Comparison of ENCODE assay signal across 29 cellular contexts in genomic region chr15:83769411-83769960, GRCh38.
A peak's percentile ranks its signal among the peaks of the same experiment; 100 is the strongest.
DNase-seq lines count a peak whose midpoint lies in the region; ATAC-seq, FAIRE-seq and TF ChIP-seq lines count a peak whose summit lies in the region.
"Had no signal": no experiment of that assay in that cellular context is flagged by ENCODE, and none has a peak within 500 bp of the region (broad histone marks: within the 10 kb centered on the region; RNA-seq: fewer than 3 reads in every experiment).

No MANE protein-coding gene starts in this region.

- no peaks in the 10 kb centered on the region for H3K27me3 ChIP-seq in pancreas
- H3K27me3 ChIP-seq in esophagus squamous epithelium: no peaks in the 10 kb centered on the region
- H3K27me3 ChIP-seq: ascending aorta, esophagus muscularis mucosa, neural progenitor cell, suprapubic skin, upper lobe of left lung had no signal

- ATAC-seq in pancreas: peak in 3 of 4 donors; percentile 54 to 70 (median 60)
- ATAC-seq in HG03378 (IDR thresholded peaks at IDR 0.05; ENCODE audit: unreplicated experiment): no peak
- ATAC-seq: activated T-cell treated with anti-CD3 and anti-CD28 coated beads, Interleukin-2, amount 50 U/mL, for 4 hours; PC-3; right cardiac atrium; T-helper 17 cell had no signal

- H3K4me1 ChIP-seq in pancreas (peaks cover 0 to 10% (median 0%) of the 10 kb centered on the region in 3 donors), esophagus squamous epithelium (no peaks in the 10 kb centered on the region)
- H3K4me1 ChIP-seq: HAP-1, neural progenitor cell had no signal

- H3K4me3 ChIP-seq in pancreas (no peak overlapping the region), esophagus squamous epithelium (no peak overlapping the region)
- H3K4me3 ChIP-seq: ascending aorta, esophagus muscularis mucosa, HAP-1, neural progenitor cell, suprapubic skin, upper lobe of left lung had no signal

- H3K27ac ChIP-seq in pancreas (no peak overlapping the region), esophagus squamous epithelium (no peak overlapping the region)
- H3K27ac ChIP-seq: ascending aorta, esophagus muscularis mucosa, KMS-11, neural progenitor cell, suprapubic skin, upper lobe of left lung had no signal

- TF ChIP-seq CTCF in pancreas (IDR thresholded peaks at IDR 0.05) (no peak), esophagus squamous epithelium (IDR thresholded peaks at IDR 0.05) (no peak)

- intact Hi-C loops in pancreas (cut with DNase I): no loop called here
- intact Hi-C loops in esophagus squamous epithelium (cut with DNase I): no loop called here

- TF ChIP-seq POLR2A in esophagus squamous epithelium (IDR thresholded peaks at IDR 0.05): no peak

- DNase-seq in NCI-H1105 treated with DMSO at 0.1 percent for 48 hours (lab: John Stamatoyannopoulos, UW): peak; percentile 13
- no peak for DNase-seq in NCI-H1105 (lab: John Stamatoyannopoulos, UW)
- DNase-seq in NCI-H2227 (lab: John Stamatoyannopoulos, UW; ENCODE audit: unreplicated experiment): peak; percentile 32
- peak; percentile 11 to 46 for DNase-seq in dermis microvascular lymphatic vessel endothelial cell (ENCODE audit: low read depth in 2 of 2)
- DNase-seq in pancreas: no peak
- no peak for DNase-seq in esophagus squamous epithelium (lab: John Stamatoyannopoulos, UW)
- no peak for DNase-seq in activated CD8-positive, alpha-beta memory T cell treated with anti-CD3 and anti-CD28 coated beads, Interleukin-2, amount 50 U/mL, for 4 hours
- DNase-seq: 8988T; activated gamma-delta T cell; activated naive CD8-positive, alpha-beta T cell treated with anti-CD3 and anti-CD28 coated beads, Interleukin-2, amount 10 ng/mL, durations not matched to agents 7 days and 5 days; activated T-cell treated with anti-CD3 and anti-CD28 coated beads, Interleukin-2, amount 50 U/mL, for 4 hours; caudate nucleus; DMS79 treated with DMSO at 0.1 percent for 48 hours; GDM1; PC-3; right cardiac atrium; stimulated activated CD4-positive, alpha-beta T cell treated with anti-CD3 and anti-CD28 coated beads, Interleukin-1b, Interleukin-23, amount 100 ng/mL, for 48 hours; stimulated activated naive CD4-positive, alpha-beta T cell treated with Interleukin-2 at 50 U/mL for 16 hours; T-helper 17 cell; upper lobe of left lung had no signal

- H3K36me3 ChIP-seq in pancreas: no peaks in the 10 kb centered on the region
- no peaks in the 10 kb centered on the region for H3K36me3 ChIP-seq in esophagus squamous epithelium
- H3K36me3 ChIP-seq: HAP-1, neural progenitor cell, suprapubic skin, upper lobe of left lung had no signal

- WGBS in pancreas, 2 donors: 56 to 69% methylated on average over 1 of the region's 1 CpG
- WGBS in esophagus squamous epithelium, 2 donors: 58 to 64% methylated on average over 1 of the region's 1 CpG

- no peaks in the 10 kb centered on the region for H3K9me3 ChIP-seq in pancreas
- no peaks in the 10 kb centered on the region for H3K9me3 ChIP-seq in esophagus squamous epithelium
- H3K9me3 ChIP-seq: ascending aorta, esophagus muscularis mucosa, HAP-1, suprapubic skin, upper lobe of left lung had no signal

- no peak for FAIRE-seq in pancreas (lab: Jason Lieb, UNC)
- FAIRE-seq: frontal cortex, TTC549 had no signal

Comparison
In these comparisons a context has a peak if more than half of its experiments do, and no peak if none do; other contexts are left out.
1. DNase-seq: peak in NCI-H1105 treated with DMSO at 0.1 percent for 48 hours (single experiment), NCI-H2227 (single experiment) and dermis microvascular lymphatic vessel endothelial cell (2 of 2); none in NCI-H1105 (single experiment), pancreas (0 of 6), esophagus squamous epithelium (single experiment) and activated CD8-positive, alpha-beta memory T cell treated with anti-CD3 and anti-CD28 coated beads, Interleukin-2, amount 50 U/mL, for 4 hours (single experiment).